Comparison of ENCODE assay signal across 11 cellular contexts in the genomic region with DNA sequence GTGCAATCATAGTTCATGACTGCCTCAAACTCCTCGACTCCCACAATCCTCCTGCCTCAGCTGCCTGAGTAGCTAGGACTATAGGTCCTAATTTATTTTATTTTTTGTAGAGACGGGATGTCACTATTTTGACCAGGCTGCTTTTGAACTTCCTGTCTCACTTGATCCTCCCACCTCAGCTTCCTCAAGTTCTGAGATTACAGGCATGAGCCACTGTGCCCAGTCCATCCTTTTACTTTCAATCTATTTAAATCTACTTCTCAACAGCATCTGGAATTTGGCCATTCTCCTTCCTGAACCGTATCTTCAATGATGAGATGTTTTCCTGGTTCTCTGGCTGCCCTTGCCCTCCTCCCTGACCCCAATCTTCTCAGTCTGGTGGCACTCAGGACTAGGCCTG. TPM values are rescaled to one million over a fixed set of nuclear protein-coding genes. Genes with fewer than 3 reads are reported as not detected.
DNase-seq lines count a peak whose midpoint lies in the region; FAIRE-seq and TF ChIP-seq lines count a peak whose summit lies in the region.
"Had no signal": no experiment of that assay in that cellular context is flagged by ENCODE, and none has a peak within 500 bp of the region (broad histone marks: within the 10 kb centered on the region; RNA-seq: fewer than 3 reads in every experiment).

No MANE protein-coding gene starts in this region.

- peak overlapping the region; percentile 92 for H3K27ac ChIP-seq in C4-2B

- no peak for FAIRE-seq in HTR-8/SVneo (lab: Jason Lieb, UNC)
- FAIRE-seq: G401.6 had no signal

- peaks cover 46% of the 10 kb centered on the region for H3K4me1 ChIP-seq in mononuclear cell (ENCODE audit: insufficient read depth, low read length)

- no peaks in the 10 kb centered on the region for H3K9me3 ChIP-seq in mononuclear cell (ENCODE audit: low read depth, low read length)

- no peak for DNase-seq in HFFc6
- no peak for DNase-seq in activated T-helper 2 cell treated with anti-CD3 and anti-CD28 coated beads, Interferon-gamma antibody, Interleukin-2, Interleukin-4, amounts not matched to agents 10 μg/mL and 5 μg/mL and 100 μg/mL, durations not matched to agents 14 hours and 24 hours and 36 hours (ENCODE audit: low spot score)
- no peak for DNase-seq in NCI-H526 treated with DMSO at 0.1 percent for 48 hours (lab: John Stamatoyannopoulos, UW)
- no peak for DNase-seq in HCEC 1CT
- no peak for DNase-seq in NCI-H187 (lab: John Stamatoyannopoulos, UW)
- no peak for DNase-seq in HTR-8/SVneo (ENCODE audit: insufficient read length, low spot score)
- DNase-seq: mesendoderm, NCI-H446 had no signal

- H3K9me3 Mint-ChIP-seq in HFFc6 = no peaks in the 10 kb centered on the region
- H3K9me3 Mint-ChIP-seq in activated T-helper 2 cell treated with anti-CD3 and anti-CD28 coated beads, Interferon-gamma antibody, Interleukin-2, Interleukin-4, amounts not matched to agents 10 μg/mL and 5 μg/mL and 100 μg/mL, durations not matched to agents 14 hours and 24 hours and 36 hours = no peaks in the 10 kb centered on the region

- H3K4me1 Mint-ChIP-seq in HFFc6 (ENCODE audit: low read depth) = peaks cover 27% of the 10 kb centered on the region
- peaks cover 32% of the 10 kb centered on the region for H3K4me1 Mint-ChIP-seq in activated T-helper 2 cell treated with anti-CD3 and anti-CD28 coated beads, Interferon-gamma antibody, Interleukin-2, Interleukin-4, amounts not matched to agents 10 μg/mL and 5 μg/mL and 100 μg/mL, durations not matched to agents 14 hours and 24 hours and 36 hours (ENCODE audit: low read depth)

- TF ChIP-seq CTCF in C4-2B (conservative IDR thresholded peaks at IDR 0.05) (no peak), HFFc6 (IDR thresholded peaks at IDR 0.05) (no peak)

- peak overlapping the region; percentile 23 for H3K4me3 ChIP-seq in mononuclear cell (ENCODE audit: low read length)

- peaks cover 3% of the 10 kb centered on the region for H3K27me3 ChIP-seq in mononuclear cell (ENCODE audit: insufficient read depth, low read length)

- H3K36me3 Mint-ChIP-seq in HFFc6 (ENCODE audit: low read depth) = peaks cover 10% of the 10 kb centered on the region
- peaks cover 3% of the 10 kb centered on the region for H3K36me3 Mint-ChIP-seq in activated T-helper 2 cell treated with anti-CD3 and anti-CD28 coated beads, Interferon-gamma antibody, Interleukin-2, Interleukin-4, amounts not matched to agents 10 μg/mL and 5 μg/mL and 100 μg/mL, durations not matched to agents 14 hours and 24 hours and 36 hours (ENCODE audit: low read depth)

- intact Hi-C loops in activated T-helper 2 cell treated with anti-CD3 and anti-CD28 coated beads, Interferon-gamma antibody, Interleukin-2, Interleukin-4, amounts not matched to agents 10 μg/mL and 5 μg/mL and 100 μg/mL, durations not matched to agents 14 hours and 24 hours and 36 hours (cut with micrococcal nuclease) = loop anchor here (5.0 to 10.0 kb wide), 4 partner anchors 48 to 1032 kb away; a partner anchor contains a TSS

- no peaks in the 10 kb centered on the region; the same call in none of the 2 replicates for H3K27me3 Mint-ChIP-seq in HFFc6 (ENCODE audit: insufficient read depth)
- H3K27me3 Mint-ChIP-seq in activated T-helper 2 cell treated with anti-CD3 and anti-CD28 coated beads, Interferon-gamma antibody, Interleukin-2, Interleukin-4, amounts not matched to agents 10 μg/mL and 5 μg/mL and 100 μg/mL, durations not matched to agents 14 hours and 24 hours and 36 hours (ENCODE audit: low read depth) = no peaks in the 10 kb centered on the region

- H3K27ac Mint-ChIP-seq in HFFc6 = peak overlapping the region; percentile 48
- H3K27ac Mint-ChIP-seq in activated T-helper 2 cell treated with anti-CD3 and anti-CD28 coated beads, Interferon-gamma antibody, Interleukin-2, Interleukin-4, amounts not matched to agents 10 μg/mL and 5 μg/mL and 100 μg/mL, durations not matched to agents 14 hours and 24 hours and 36 hours = peak overlapping the region; percentile 87

- no peak overlapping the region for H3K4me3 Mint-ChIP-seq in HFFc6
- peak overlapping the region; percentile 88 for H3K4me3 Mint-ChIP-seq in activated T-helper 2 cell treated with anti-CD3 and anti-CD28 coated beads, Interferon-gamma antibody, Interleukin-2, Interleukin-4, amounts not matched to agents 10 μg/mL and 5 μg/mL and 100 μg/mL, durations not matched to agents 14 hours and 24 hours and 36 hours (ENCODE audit: low read depth)

RNA-seq across cellular contexts. Expression of a gene that starts 12.2 kb away (rescaled TPM):
- total RNA-seq in HFFc6 (2021; fragmentation: NEBNext Ultra II Directional; extraction: Animal tissue kit (Norgen Biotek cat#: 25700)) = 1 to 10 TPM in 1 of 6 experiments, under 1 TPM in 2, not detected in 3; 0.51 to 1.1 (median 0.66) TPM
- total RNA-seq in activated T-helper 2 cell treated with anti-CD3 and anti-CD28 coated beads, Interferon-gamma antibody, Interleukin-2, Interleukin-4, amounts not matched to agents 10 μg/mL and 5 μg/mL and 100 μg/mL, durations not matched to agents 14 hours and 24 hours and 36 hours = 0.07 TPM in 1 of 2 replicates, not detected in the other
- total RNA-seq in mononuclear cell = not detected

RNA-seq across cellular contexts. Expression of a gene that starts 12.3 kb away (rescaled TPM):
- total RNA-seq in HFFc6 (2021; fragmentation: NEBNext Ultra II Directional; extraction: Animal tissue kit (Norgen Biotek cat#: 25700)) = 10 to 100 TPM; 47.5 to 90.2 (median 51.1) TPM
- 318 and 321 TPM in 2 replicates for total RNA-seq in activated T-helper 2 cell treated with anti-CD3 and anti-CD28 coated beads, Interferon-gamma antibody, Interleukin-2, Interleukin-4, amounts not matched to agents 10 μg/mL and 5 μg/mL and 100 μg/mL, durations not matched to agents 14 hours and 24 hours and 36 hours
- total RNA-seq in mononuclear cell = 86.9 TPM

RNA-seq across cellular contexts. Expression of a gene that starts 40.0 kb away (rescaled TPM):
- total RNA-seq in HFFc6 (2021; fragmentation: NEBNext Ultra II Directional; extraction: Animal tissue kit (Norgen Biotek cat#: 25700)) = 10 to 100 TPM; 70.1 to 90.2 (median 77.6) TPM
- total RNA-seq in activated T-helper 2 cell treated with anti-CD3 and anti-CD28 coated beads, Interferon-gamma antibody, Interleukin-2, Interleukin-4, amounts not matched to agents 10 μg/mL and 5 μg/mL and 100 μg/mL, durations not matched to agents 14 hours and 24 hours and 36 hours = 47.5 and 52.2 TPM in 2 replicates
- total RNA-seq in mononuclear cell = 30.3 TPM

RNA-seq across cellular contexts. Expression of a gene that starts 43.1 kb away (rescaled TPM):
- total RNA-seq in HFFc6 (2021; fragmentation: NEBNext Ultra II Directional; extraction: Animal tissue kit (Norgen Biotek cat#: 25700)) = not detected
- 0.21 and 0.34 TPM in 2 replicates for total RNA-seq in activated T-helper 2 cell treated with anti-CD3 and anti-CD28 coated beads, Interferon-gamma antibody, Interleukin-2, Interleukin-4, amounts not matched to agents 10 μg/mL and 5 μg/mL and 100 μg/mL, durations not matched to agents 14 hours and 24 hours and 36 hours
- total RNA-seq in mononuclear cell = 0.21 TPM

RNA-seq across cellular contexts. Expression of a gene that starts 45.1 kb away (rescaled TPM):
- total RNA-seq in HFFc6 (2021; fragmentation: NEBNext Ultra II Directional; extraction: Animal tissue kit (Norgen Biotek cat#: 25700)) = not detected
- total RNA-seq in activated T-helper 2 cell treated with anti-CD3 and anti-CD28 coated beads, Interferon-gamma antibody, Interleukin-2, Interleukin-4, amounts not matched to agents 10 μg/mL and 5 μg/mL and 100 μg/mL, durations not matched to agents 14 hours and 24 hours and 36 hours = not detected in 2 replicates
- not detected for total RNA-seq in mononuclear cell
